Comparison of ENCODE assay signal across 28 cellular contexts in the genomic region with DNA sequence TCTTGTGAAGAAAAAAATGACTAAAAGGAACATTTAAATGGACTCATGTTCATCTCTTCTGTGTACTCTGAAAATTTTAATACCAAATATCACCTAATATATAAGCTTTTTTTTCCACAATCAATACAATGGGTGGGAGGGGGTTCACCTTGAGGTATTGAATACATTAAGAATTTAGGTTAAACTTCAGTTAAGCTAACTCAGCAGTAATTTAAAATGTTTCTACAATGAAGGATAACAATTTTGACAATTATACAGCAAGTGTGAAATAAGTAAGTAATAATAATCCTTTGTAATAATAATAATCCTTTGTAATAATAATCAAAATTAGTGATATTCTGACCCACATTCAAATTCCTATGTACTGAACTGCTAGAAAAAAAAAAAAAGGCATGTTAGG.
"Had no signal": no experiment of that assay in that cellular context is flagged by ENCODE, and none has a peak within 500 bp of the region (broad histone marks: within the 10 kb centered on the region; RNA-seq: fewer than 3 reads in every experiment).

No MANE protein-coding gene starts in this region.

- H3K9me3 ChIP-seq: colonic mucosa, esophagus squamous epithelium, gastrocnemius medialis, heart right ventricle, left lung, lower lobe of right lung, mucosa of descending colon had no signal

- DNase-seq: colonic mucosa; cortex of kidney; effector CD8-positive, alpha-beta T cell; effector memory CD8-positive, alpha-beta T cell; endodermal cell; erythroblast; esophagus squamous epithelium; foreskin fibroblast; foreskin melanocyte; gastrocnemius medialis; glutamatergic neuron; head of caudate nucleus; heart right ventricle; hippocampal formation; left cardiac atrium; left lung; left ventricle myocardium superior; lower lobe of right lung; mesenchymal stem cell; mucosa of descending colon; naive B cell had no signal

- H3K27me3 ChIP-seq: colonic mucosa, esophagus squamous epithelium, gastrocnemius medialis, heart right ventricle, left lung had no signal

- H3K9me3 Mint-ChIP-seq: dendritic cell treated with granulocyte-macrophage colony-stimulating factor and Interleukin-4, amounts not matched to agents 40 ng/mL and 50 ng/mL, for 4 days; effector memory CD8-positive, alpha-beta T cell; endodermal cell; mesothelial cell of epicardium had no signal

- H3K27ac Mint-ChIP-seq: dendritic cell treated with granulocyte-macrophage colony-stimulating factor and Interleukin-4, amounts not matched to agents 40 ng/mL and 50 ng/mL, for 4 days; effector memory CD8-positive, alpha-beta T cell; endodermal cell; mesothelial cell of epicardium; naive B cell had no signal

- H3K36me3 ChIP-seq: colonic mucosa, esophagus squamous epithelium, gastrocnemius medialis, heart right ventricle, left lung, lower lobe of right lung had no signal

- ATAC-seq: effector memory CD8-positive, alpha-beta T cell; esophagus mucosa; gastrocnemius medialis; heart right ventricle; left cardiac atrium; left lung; left ventricle myocardium superior; lower lobe of right lung; mucosa of descending colon had no signal

- H3K27ac ChIP-seq: colonic mucosa, epithelial cell of prostate, esophagus squamous epithelium, gastrocnemius medialis, heart right ventricle, left lung, lower lobe of right lung had no signal

- H3K4me3 Mint-ChIP-seq: dendritic cell treated with granulocyte-macrophage colony-stimulating factor and Interleukin-4, amounts not matched to agents 40 ng/mL and 50 ng/mL, for 4 days; effector memory CD8-positive, alpha-beta T cell; endodermal cell; mesothelial cell of epicardium; naive B cell had no signal

- H3K4me3 ChIP-seq: colonic mucosa, esophagus squamous epithelium, gastrocnemius medialis, heart right ventricle, left lung, lower lobe of right lung, mucosa of descending colon had no signal

- H3K4me1 ChIP-seq: colonic mucosa, esophagus squamous epithelium, left lung, lower lobe of right lung had no signal

- H3K4me1 Mint-ChIP-seq: endodermal cell, mesothelial cell of epicardium, naive B cell had no signal

- H3K27me3 Mint-ChIP-seq: dendritic cell treated with granulocyte-macrophage colony-stimulating factor and Interleukin-4, amounts not matched to agents 40 ng/mL and 50 ng/mL, for 4 days; effector memory CD8-positive, alpha-beta T cell; naive B cell had no signal

- H3K36me3 Mint-ChIP-seq: mesothelial cell of epicardium, naive B cell had no signal

- FAIRE-seq: endometrium, islet of Langerhans, keratinocyte had no signal
